In genomic region chr11:71251761-71252433, GRCh38 we compare ENCODE assay signal across 8 cellular contexts. TPM values are rescaled to one million over a fixed set of nuclear protein-coding genes. Genes with fewer than 3 reads are reported as not detected.
DNase-seq lines count a peak whose midpoint lies in the region; ATAC-seq, FAIRE-seq and TF ChIP-seq lines count a peak whose summit lies in the region.

No MANE protein-coding gene starts in this region.

- H3K4me1 ChIP-seq in mesenchymal stem cell (ENCODE audit: control insufficient read depth, insufficient read depth, low read depth, low read length): peaks cover 27% of the 10 kb centered on the region

- no peak overlapping the region for H4K8ac ChIP-seq in mesenchymal stem cell (ENCODE audit: low read length)

- peak overlapping the region; percentile 55 for H2AFZ ChIP-seq in mesenchymal stem cell (ENCODE audit: low read depth, low read length)

- POLR2A ChIA-PET in naive thymus-derived CD8-positive, alpha-beta T cell (lab: Charles Lee): no interaction called here

- TF ChIP-seq CTCF in C4-2B (conservative IDR thresholded peaks at IDR 0.05) (peak; percentile 92), cardiac fibroblast (IDR thresholded peaks at IDR 0.05; ENCODE audit: low read depth, low read length) (no peak)

- no peak for ATAC-seq in naive thymus-derived CD8-positive, alpha-beta T cell
- ATAC-seq in HG03439 (IDR thresholded peaks at IDR 0.05; ENCODE audit: unreplicated experiment): no peak

- H3K9ac ChIP-seq in mesenchymal stem cell (ENCODE audit: low read length): peak overlapping the region; percentile 73

- peak; percentile 44 for DNase-seq in HTR-8/SVneo (ENCODE audit: insufficient read length, low spot score)
- DNase-seq in cardiac fibroblast (ENCODE audit: low read depth in 2 of 2): peak in 1 of 2 donors; percentile 1
- peak; percentile 54 for DNase-seq in mesenchymal stem cell
- no peak for DNase-seq in naive thymus-derived CD8-positive, alpha-beta T cell
- DNase-seq in NCI-H446 treated with DMSO at 0.1 percent for 48 hours (lab: John Stamatoyannopoulos, UW): no peak
- no peak for DNase-seq in DMS153 (lab: John Stamatoyannopoulos, UW)

- under 1% methylated on average over 35 of the region's 74 CpGs for WGBS in mesenchymal stem cell

- peaks cover 0 to 3% (median 0%) of the 10 kb centered on the region in 3 donors for H3K36me3 Mint-ChIP-seq in naive thymus-derived CD8-positive, alpha-beta T cell

- H2BK12ac ChIP-seq in mesenchymal stem cell (ENCODE audit: low read length in 2 of 2): peak overlapping the region in 1 of 2 experiments; percentile 48

- peak overlapping the region; percentile 93 for H2BK5ac ChIP-seq in mesenchymal stem cell (ENCODE audit: low read depth, low read length, poor library complexity, severe bottlenecking)

- H3K4ac ChIP-seq in mesenchymal stem cell (ENCODE audit: low read depth in 1 of 2, low read length in 2 of 2): peak overlapping the region; percentile 10 to 95

- peak overlapping the region; percentile 87 for H3K27ac ChIP-seq in C4-2B
- H3K27ac ChIP-seq in mesenchymal stem cell (ENCODE audit: low read length, poor library complexity, severe bottlenecking): peak overlapping the region; percentile 57

- no peak overlapping the region for H3K27ac Mint-ChIP-seq in naive thymus-derived CD8-positive, alpha-beta T cell

- peaks cover 24% of the 10 kb centered on the region for H3K79me1 ChIP-seq in mesenchymal stem cell (replicated peaks; ENCODE audit: low read length, poor library complexity, severe bottlenecking)

- H4K91ac ChIP-seq in mesenchymal stem cell (ENCODE audit: low read length): peak overlapping the region; percentile 8

- peaks cover 8 to 25% of the 10 kb centered on the region in 2 experiments for H3K27me3 ChIP-seq in mesenchymal stem cell (ENCODE audit: control insufficient read depth in 1 of 2, insufficient read depth in 1 of 2, low read length in 2 of 2)

- H2BK120ac ChIP-seq in mesenchymal stem cell (ENCODE audit: low read depth, low read length): peak overlapping the region; percentile 77

- peak overlapping the region in 2 of 10 donors; percentile 31 to 42 for H3K4me3 Mint-ChIP-seq in naive thymus-derived CD8-positive, alpha-beta T cell

- H3K4me3 ChIP-seq in cardiac fibroblast (replicated peaks in 1 of 2; ENCODE audit: low read depth in 2 of 2, low read length in 2 of 2): peak overlapping the region; percentile 30 to 67
- H3K4me3 ChIP-seq in mesenchymal stem cell (ENCODE audit: insufficient read depth in 1 of 2, low read depth in 1 of 2, low read length in 2 of 2): peak overlapping the region; percentile 75 to 84

- peak overlapping the region; percentile 15 to 86 for H3K18ac ChIP-seq in mesenchymal stem cell (ENCODE audit: low read depth in 1 of 2, low read length in 2 of 2)

- peak overlapping the region in 1 of 2 experiments; percentile 55 for H3K23ac ChIP-seq in mesenchymal stem cell (ENCODE audit: low read length in 2 of 2)

- H3K36me3 ChIP-seq in mesenchymal stem cell (ENCODE audit: control insufficient read depth in 1 of 2, insufficient read depth in 2 of 2, low read depth in 1 of 2, low read length in 2 of 2): no peaks in the 10 kb centered on the region

- H3K14ac ChIP-seq in mesenchymal stem cell (ENCODE audit: low read length in 2 of 2): peak overlapping the region in 1 of 2 experiments; percentile 96

- peaks cover 32 to 70% (median 58%) of the 10 kb centered on the region in 5 donors for H3K27me3 Mint-ChIP-seq in naive thymus-derived CD8-positive, alpha-beta T cell

- H3K9me3 Mint-ChIP-seq in naive thymus-derived CD8-positive, alpha-beta T cell: peaks cover 0 to 2% (median 0%) of the 10 kb centered on the region in 9 donors

- no peak for FAIRE-seq in HTR-8/SVneo (lab: Jason Lieb, UNC)

- H3K9me3 ChIP-seq in mesenchymal stem cell (ENCODE audit: control insufficient read depth, low read length): no peaks in the 10 kb centered on the region

- no peak overlapping the region for H2AK5ac ChIP-seq in mesenchymal stem cell (ENCODE audit: low read length, severe bottlenecking)

- peaks cover 0 to 14% (median 6%) of the 10 kb centered on the region in 4 donors for H3K4me1 Mint-ChIP-seq in naive thymus-derived CD8-positive, alpha-beta T cell

- H3K4me2 ChIP-seq in mesenchymal stem cell (ENCODE audit: low read length, poor library complexity, severe bottlenecking): peak overlapping the region; percentile 81

- peak overlapping the region; percentile 62 for H2BK15ac ChIP-seq in mesenchymal stem cell (ENCODE audit: low read depth, poor library complexity, severe bottlenecking)

RNA-seq across cellular contexts. Expression of gene SHANK2, which starts 0.5 kb away (rescaled TPM):
- polyA plus RNA-seq in mesenchymal stem cell (2013, experiment 1 of 2): 30.3 TPM
- 30.2 TPM for polyA plus RNA-seq in mesenchymal stem cell (2013, experiment 2 of 2)
- not detected for total RNA-seq in naive thymus-derived CD8-positive, alpha-beta T cell
- polyA plus RNA-seq in naive thymus-derived CD8-positive, alpha-beta T cell: not detected

Comparison
In these comparisons a context has a peak if more than half of its experiments do, and no peak if none do; other contexts are left out.
1. DNase-seq: peak in HTR-8/SVneo (single experiment) and mesenchymal stem cell (single experiment); none in naive thymus-derived CD8-positive, alpha-beta T cell (0 of 10), NCI-H446 treated with DMSO at 0.1 percent for 48 hours (single experiment) and DMS153 (single experiment).